8 cellular contexts compared by ENCODE assay signal in genomic region chr2:136828774-136829173, GRCh38.
"Had no signal": no experiment of that assay in that cellular context is flagged by ENCODE, and none has a peak within 500 bp of the region (broad histone marks: within the 10 kb centered on the region; RNA-seq: fewer than 3 reads in every experiment).

No MANE protein-coding gene starts in this region.

- H2AFZ ChIP-seq: GM23338 had no signal

- H3K4me2 ChIP-seq: GM23338 had no signal

- H3K36me3 ChIP-seq: HAP-1 had no signal

- ATAC-seq: GM23338, HCT116 had no signal

- H3K27ac ChIP-seq: HL-60 had no signal

- H3K9me3 Mint-ChIP-seq: GM23338 had no signal

- DNase-seq: H7, HFFc6, KG1 had no signal

- H3K4me1 ChIP-seq: HAP-1 had no signal

- H3K36me3 Mint-ChIP-seq: IgD-negative memory B cell had no signal

- H3K27ac Mint-ChIP-seq: GM23338, HFFc6, IgD-negative memory B cell had no signal

- H3K4me3 Mint-ChIP-seq: GM23338, HFFc6, IgD-negative memory B cell had no signal

- H3K4me1 Mint-ChIP-seq: IgD-negative memory B cell had no signal

- H3K9me3 ChIP-seq: HAP-1 had no signal

- H3K4me3 ChIP-seq: GM23338, HAP-1 had no signal
